1 cellular context compared by ENCODE assay signal in genomic region chr3:179643837-179644236, GRCh38.
TF ChIP-seq lines count a peak whose summit lies in the region.
"Not testable (repeated sequence)": the region's sequence is repeated elsewhere in the genome, so short reads cannot be mapped to it uniquely, and the experiment has no call there.

No MANE protein-coding gene starts in this region.

TF ChIP-seq in HepG2, 621 proteins besides CTCF, POLR2A, EP300 and RAD21:
- peak; percentile 74 for TF ChIP-seq ZMYM3 (CRISPR knock-in tag; IDR thresholded peaks at IDR 0.05)
- TF ChIP-seq MXD3 (CRISPR knock-in tag; IDR thresholded peaks at IDR 0.05): 0 out of 2 replicates have a peak, but pooled peaks have one; percentile 40
- TF ChIP-seq KDM2A (CRISPR knock-in tag; IDR thresholded peaks at IDR 0.05; ENCODE audit: borderline replicate concordance, low read depth): 0 out of 2 replicates have a peak, but pooled peaks have one; percentile 33
- peak; percentile 92 for TF ChIP-seq ZNF770 (CRISPR knock-in tag; IDR thresholded peaks at IDR 0.05)
- TF ChIP-seq CBX5 (CRISPR knock-in tag; IDR thresholded peaks at IDR 0.05; ENCODE audit: borderline replicate concordance): 0 out of 2 replicates have a peak, but pooled peaks have one; percentile 2
- 0 out of 2 replicates have a peak, but pooled peaks have one; percentile 16 for TF ChIP-seq ZGPAT (CRISPR knock-in tag; IDR thresholded peaks at IDR 0.05)
- TF ChIP-seq ZNF460 (CRISPR knock-in tag; IDR thresholded peaks at IDR 0.05; ENCODE audit: borderline replicate concordance): peak; percentile 76; the same call in 1 of the 2 replicates
- TF ChIP-seq SOX6 (IDR thresholded peaks at IDR 0.05): not testable (repeated sequence)
- TF ChIP-seq SOX6 (CRISPR knock-in tag; IDR thresholded peaks at IDR 0.05): 0 out of 2 replicates have a peak, but pooled peaks have one; percentile 29
- peak; percentile 15; the same call in 1 of the 2 replicates for TF ChIP-seq ZNF687 (CRISPR knock-in tag; IDR thresholded peaks at IDR 0.05)
- TF ChIP-seq POGZ (CRISPR knock-in tag; IDR thresholded peaks at IDR 0.05): peak; percentile 57
- TF ChIP-seq ZNF124 (CRISPR knock-in tag; IDR thresholded peaks at IDR 0.05): 0 out of 2 replicates have a peak, but pooled peaks have one; percentile 8
